In genomic region chr20:31677553-31678260, GRCh38 we compare ENCODE assay signal across 11 cellular contexts. TPM values are rescaled to one million over a fixed set of nuclear protein-coding genes. Genes with fewer than 3 reads are reported as not detected.
A peak's percentile ranks its signal among the peaks of the same experiment; 100 is the strongest.
DNase-seq lines count a peak whose midpoint lies in the region; ATAC-seq and TF ChIP-seq lines count a peak whose summit lies in the region.
"Had no signal": no experiment of that assay in that cellular context is flagged by ENCODE, and none has a peak within 500 bp of the region (broad histone marks: within the 10 kb centered on the region; RNA-seq: fewer than 3 reads in every experiment).

No MANE protein-coding gene starts in this region.

- H3K36me3 ChIP-seq in CD8-positive, alpha-beta T cell (ENCODE audit: insufficient read depth, low read length), result no peaks in the 10 kb centered on the region
- H3K36me3 ChIP-seq in parathyroid adenoma (ENCODE audit: control insufficient read depth, insufficient read depth, low read length), result no peaks in the 10 kb centered on the region

- H2AFZ ChIP-seq in parathyroid adenoma, result no peak overlapping the region

- H3K4me3 Mint-ChIP-seq in CD8-positive, alpha-beta T cell, result peak overlapping the region; percentile 48

- H3K27ac ChIP-seq in CD8-positive, alpha-beta T cell (ENCODE audit: low read depth, low read length), result no peak overlapping the region
- H3K27ac ChIP-seq in coronary artery, result peak overlapping the region; percentile 32 to 82
- peak overlapping the region; percentile 62 for H3K27ac ChIP-seq in parathyroid adenoma

- no peak for TF ChIP-seq CTCF in CD8-positive, alpha-beta T cell (IDR thresholded peaks at IDR 0.05)
- TF ChIP-seq CTCF in coronary artery (IDR thresholded peaks at IDR 0.05), result no peak
- TF ChIP-seq CTCF in parathyroid adenoma (IDR thresholded peaks at IDR 0.05), result no peak

- H3K9me3 ChIP-seq in CD8-positive, alpha-beta T cell (ENCODE audit: low read length), result no peaks in the 10 kb centered on the region
- no peaks in the 10 kb centered on the region for H3K9me3 ChIP-seq in parathyroid adenoma (ENCODE audit: control insufficient read depth, low read length)

- POLR2A ChIA-PET in CD8-positive, alpha-beta T cell (lab: Charles Lee), result interaction anchor here (0.8 to 1.5 kb wide), 2 partner anchors 13 to 46 kb away, joined by 3 read pairs; no protein-coding TSS in a partner anchor

- peaks cover 83% of the 10 kb centered on the region for H3K4me1 Mint-ChIP-seq in CD8-positive, alpha-beta T cell (ENCODE audit: low read depth)

- H3K27me3 ChIP-seq in CD8-positive, alpha-beta T cell (ENCODE audit: insufficient read depth, low read length), result no peaks in the 10 kb centered on the region
- no peaks in the 10 kb centered on the region for H3K27me3 ChIP-seq in parathyroid adenoma (ENCODE audit: control insufficient read depth, insufficient read depth, low read length)

- CTCF ChIA-PET in CD8-positive, alpha-beta T cell (lab: Charles Lee), result interaction anchor here (0.7 to 5.1 kb wide), 4 partner anchors 16 to 65 kb away, joined by 4 to 38 read pairs (median 12); no protein-coding TSS in a partner anchor

- H3K4me2 ChIP-seq in parathyroid adenoma (ENCODE audit: low read length), result no peak overlapping the region

- peaks cover 57% of the 10 kb centered on the region for H3K36me3 Mint-ChIP-seq in CD8-positive, alpha-beta T cell

- intact Hi-C loops in CD8-positive, alpha-beta T cell (cut with DNase I, micrococcal nuclease), result loop anchor here in 1 of 2 experiments (2.0 kb wide), 1 partner anchor 17 kb away; no protein-coding TSS in a partner anchor

- no peak for DNase-seq in CD8-positive, alpha-beta T cell
- DNase-seq in OCI-M1 (lab: John Stamatoyannopoulos, UW), result peak; percentile 52
- DNase-seq in coronary artery (ENCODE audit: low spot score), result no peak
- DNase-seq in UCSD-AML1 (lab: John Stamatoyannopoulos, UW; ENCODE audit: unreplicated experiment), result no peak
- no peak for DNase-seq in NCI-H1417 (lab: John Stamatoyannopoulos, UW)
- no peak for DNase-seq in NCI-H524 treated with DMSO at 0.1 percent for 48 hours (lab: John Stamatoyannopoulos, UW)
- no peak for DNase-seq in activated CD4-positive, CD25-positive, alpha-beta regulatory T cell (lab: John Stamatoyannopoulos, UW)
- DNase-seq: KG1, NCI-H524 had no signal

- peaks cover 32% of the 10 kb centered on the region for H3K79me2 ChIP-seq in parathyroid adenoma

- no peak for ATAC-seq in CD8-positive, alpha-beta T cell

- H3K4me3 ChIP-seq in CD8-positive, alpha-beta T cell (ENCODE audit: low read depth, low read length), result no peak overlapping the region
- H3K4me3 ChIP-seq in coronary artery (peak overlapping the region; percentile 6), parathyroid adenoma (ENCODE audit: low read depth, low read length) (no peak overlapping the region)

- H3K9me3 Mint-ChIP-seq in CD8-positive, alpha-beta T cell, result no peaks in the 10 kb centered on the region

- peaks cover 53% of the 10 kb centered on the region for H3K4me1 ChIP-seq in CD8-positive, alpha-beta T cell (ENCODE audit: insufficient read depth, low read length)
- H3K4me1 ChIP-seq in parathyroid adenoma, result peaks cover 25% of the 10 kb centered on the region

- H3K27me3 Mint-ChIP-seq in CD8-positive, alpha-beta T cell (ENCODE audit: low read depth), result no peaks in the 10 kb centered on the region

- H3K27ac Mint-ChIP-seq in CD8-positive, alpha-beta T cell, result peak overlapping the region; percentile 86

- H3K9ac ChIP-seq in parathyroid adenoma, result no peak overlapping the region

RNA-seq across cellular contexts. Expression of gene COX4I2, which starts 40.0 kb away (rescaled TPM):
- total RNA-seq in CD8-positive, alpha-beta T cell, result not detected
- total RNA-seq: renal cortical epithelial cell had no signal

RNA-seq across cellular contexts. Expression of gene BCL2L1, which starts 45.0 kb away (rescaled TPM):
- 1 to 10 TPM; 9.5 to 9.7 TPM for total RNA-seq in CD8-positive, alpha-beta T cell
